Comparison of ENCODE assay signal across 1 cellular context in genomic region chr5:43603535-43604363, GRCh38.
TF ChIP-seq lines count a peak whose summit lies in the region.

No MANE protein-coding gene starts in this region.

TF ChIP-seq in SK-N-SH, 30 proteins besides CTCF, POLR2A, EP300 and RAD21:
- TF ChIP-seq YY1 (IDR thresholded peaks at IDR 0.05; ENCODE audit: low read depth) (no peak), IRF3 (IDR thresholded peaks at IDR 0.05; ENCODE audit: low read depth, low read length) (no peak), MAX (IDR thresholded peaks at IDR 0.05; ENCODE audit: low read depth) (peak; percentile 52; the same call in 1 of the 2 replicates), JUND (IDR thresholded peaks at IDR 0.05) (no peak), ELF1 (IDR thresholded peaks at IDR 0.05) (no peak), MXI1 (IDR thresholded peaks at IDR 0.05; ENCODE audit: low read depth, low read length) (peak; percentile 83), SIN3A (IDR thresholded peaks at IDR 0.05; ENCODE audit: borderline replicate concordance, low read depth, low read length) (0 out of 2 replicates have a peak, but pooled peaks have one; percentile 50), GABPA (IDR thresholded peaks at IDR 0.05; ENCODE audit: low read depth) (peak; percentile 48; the same call in 1 of the 2 replicates)
